ENCODE assay signal across 14 cellular contexts in the genomic region with DNA sequence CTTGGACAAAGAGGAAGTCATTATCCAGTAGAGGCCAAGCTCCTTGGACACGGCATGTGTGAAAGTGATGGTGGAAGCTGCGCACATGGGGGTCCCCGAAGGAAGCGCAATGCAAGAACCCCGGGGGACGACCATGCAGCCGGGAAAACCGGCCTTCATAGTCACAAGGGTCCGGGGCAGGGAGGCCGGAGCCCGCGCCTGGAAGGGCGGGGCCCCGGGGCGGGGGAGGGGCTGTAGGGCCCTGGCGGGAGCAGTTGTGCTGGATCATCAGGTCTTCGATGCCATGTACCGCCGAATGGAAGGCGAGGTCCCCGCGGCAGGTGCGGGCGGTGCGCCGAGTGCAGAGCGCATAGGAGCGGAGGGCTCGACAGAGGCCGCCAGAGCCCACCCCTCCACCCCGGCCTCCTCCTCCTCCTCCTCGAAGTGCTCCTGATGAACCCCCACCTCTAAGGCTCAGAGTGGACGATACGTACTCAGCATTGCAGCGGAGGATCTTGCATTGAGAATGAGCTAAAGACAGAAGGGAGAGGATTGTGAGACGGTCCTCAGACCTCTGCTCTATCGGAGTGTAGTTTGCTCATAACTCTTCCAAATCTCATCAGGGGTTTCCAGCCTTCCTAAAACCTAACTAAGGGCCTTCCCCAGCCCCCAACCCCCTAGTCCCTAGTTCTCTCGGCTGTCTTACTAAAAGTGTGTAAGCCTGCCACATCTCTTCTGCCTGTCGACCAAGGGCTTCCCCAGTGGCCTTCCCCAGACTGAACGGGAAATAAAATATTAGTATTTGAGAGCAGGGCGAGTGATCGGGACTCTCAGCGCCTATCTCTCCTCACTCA. TPM values are rescaled to one million over a fixed set of nuclear protein-coding genes. Genes with fewer than 3 reads are reported as not detected.
DNase-seq lines count a peak whose midpoint lies in the region; ATAC-seq lines count a peak whose summit lies in the region.
"Had no signal": no experiment of that assay in that cellular context is flagged by ENCODE, and none has a peak within 500 bp of the region (broad histone marks: within the 10 kb centered on the region; RNA-seq: fewer than 3 reads in every experiment).

No MANE protein-coding gene starts in this region.

- no peaks in the 10 kb centered on the region for H3K36me3 ChIP-seq in SJCRH30

- no peak overlapping the region for H3K27ac Mint-ChIP-seq in T-helper 2 cell treated with Interferon-gamma antibody and Interleukin-4, amounts not matched to agents 5 μg/mL and 100 μg/mL, for 36 hours
- no peak overlapping the region for H3K27ac Mint-ChIP-seq in central memory CD8-positive, alpha-beta T cell (ENCODE audit: low read depth)
- H3K27ac Mint-ChIP-seq in stimulated activated naive CD8-positive, alpha-beta T cell treated with anti-CD3 and anti-CD28 coated beads, Interleukin-15, Interleukin-2, amounts not matched to agents 100 ng/mL and 50 ng/mL, for 24 hours, result no peak overlapping the region

- H3K9me3 Mint-ChIP-seq in T-helper 2 cell treated with Interferon-gamma antibody and Interleukin-4, amounts not matched to agents 5 μg/mL and 100 μg/mL, for 36 hours, result no peaks in the 10 kb centered on the region
- H3K9me3 Mint-ChIP-seq in central memory CD8-positive, alpha-beta T cell, result no peaks in the 10 kb centered on the region
- H3K9me3 Mint-ChIP-seq in stimulated activated naive CD8-positive, alpha-beta T cell treated with anti-CD3 and anti-CD28 coated beads, Interleukin-15, Interleukin-2, amounts not matched to agents 100 ng/mL and 50 ng/mL, for 24 hours, result no peaks in the 10 kb centered on the region

- peaks cover 75% of the 10 kb centered on the region for H3K27me3 Mint-ChIP-seq in T-helper 2 cell treated with Interferon-gamma antibody and Interleukin-4, amounts not matched to agents 5 μg/mL and 100 μg/mL, for 36 hours (ENCODE audit: low read depth)
- peaks cover 51% of the 10 kb centered on the region for H3K27me3 Mint-ChIP-seq in central memory CD8-positive, alpha-beta T cell
- H3K27me3 Mint-ChIP-seq in stimulated activated naive CD8-positive, alpha-beta T cell treated with anti-CD3 and anti-CD28 coated beads, Interleukin-15, Interleukin-2, amounts not matched to agents 100 ng/mL and 50 ng/mL, for 24 hours, result peaks cover 57% of the 10 kb centered on the region

- H3K4me3 ChIP-seq in SJCRH30, result no peak overlapping the region
- H3K4me3 ChIP-seq: A549 had no signal

- no peaks in the 10 kb centered on the region for H3K36me3 Mint-ChIP-seq in T-helper 2 cell treated with Interferon-gamma antibody and Interleukin-4, amounts not matched to agents 5 μg/mL and 100 μg/mL, for 36 hours (ENCODE audit: low read depth)
- H3K36me3 Mint-ChIP-seq in central memory CD8-positive, alpha-beta T cell (ENCODE audit: insufficient read depth), result no peaks in the 10 kb centered on the region
- H3K36me3 Mint-ChIP-seq in stimulated activated naive CD8-positive, alpha-beta T cell treated with anti-CD3 and anti-CD28 coated beads, Interleukin-15, Interleukin-2, amounts not matched to agents 100 ng/mL and 50 ng/mL, for 24 hours (ENCODE audit: low read depth), result no peaks in the 10 kb centered on the region

- H3K4me3 Mint-ChIP-seq in T-helper 2 cell treated with Interferon-gamma antibody and Interleukin-4, amounts not matched to agents 5 μg/mL and 100 μg/mL, for 36 hours, result peak overlapping the region; percentile 17
- peak overlapping the region; percentile 36 for H3K4me3 Mint-ChIP-seq in central memory CD8-positive, alpha-beta T cell
- peak overlapping the region; percentile 24 for H3K4me3 Mint-ChIP-seq in stimulated activated naive CD8-positive, alpha-beta T cell treated with anti-CD3 and anti-CD28 coated beads, Interleukin-15, Interleukin-2, amounts not matched to agents 100 ng/mL and 50 ng/mL, for 24 hours

- H3K9me3 ChIP-seq in SJCRH30 (replicated peaks), result no peaks in the 10 kb centered on the region; the same call in 1 of the 2 replicates
- H3K9me3 ChIP-seq: A549 had no signal

- H3K4me1 ChIP-seq in SJCRH30, result peaks cover 21% of the 10 kb centered on the region

- no peak overlapping the region for H3K27ac ChIP-seq in SJCRH30

- DNase-seq in T-helper 2 cell treated with Interferon-gamma antibody and Interleukin-4, amounts not matched to agents 5 μg/mL and 100 μg/mL, for 36 hours (ENCODE audit: low spot score), result no peak
- DNase-seq in T-helper 2 cell (no peak), left lobe of liver (ENCODE audit: low spot score) (peak; percentile 78), SJCRH30 (no peak), NCI-H1048 (lab: John Stamatoyannopoulos, UW) (no peak)
- DNase-seq in central memory CD8-positive, alpha-beta T cell (ENCODE audit: low spot score in 2 of 2), result no peak
- DNase-seq in activated CD8-positive, alpha-beta memory T cell treated with anti-CD3 and anti-CD28 coated beads, Interleukin-2, amount 50 U/mL, for 48 hours, result no peak
- DNase-seq: NCI-H2171 treated with DMSO at 0.1 percent for 48 hours had no signal

- peaks cover 5% of the 10 kb centered on the region for H3K4me1 Mint-ChIP-seq in T-helper 2 cell treated with Interferon-gamma antibody and Interleukin-4, amounts not matched to agents 5 μg/mL and 100 μg/mL, for 36 hours (ENCODE audit: low read depth)
- peaks cover 6% of the 10 kb centered on the region for H3K4me1 Mint-ChIP-seq in central memory CD8-positive, alpha-beta T cell
- peaks cover 4% of the 10 kb centered on the region for H3K4me1 Mint-ChIP-seq in stimulated activated naive CD8-positive, alpha-beta T cell treated with anti-CD3 and anti-CD28 coated beads, Interleukin-15, Interleukin-2, amounts not matched to agents 100 ng/mL and 50 ng/mL, for 24 hours (ENCODE audit: low read depth)

- no peaks in the 10 kb centered on the region for H3K27me3 ChIP-seq in SJCRH30

- no peak for ATAC-seq in central memory CD8-positive, alpha-beta T cell (replicated peaks; ENCODE audit: extremely low read depth, poor library complexity, severe bottlenecking)
- peak; percentile 63 for ATAC-seq in left lobe of liver

RNA-seq across cellular contexts. Expression of a gene that starts 2.1 kb away (rescaled TPM):
- 110 TPM for total RNA-seq in left lobe of liver
- total RNA-seq in SJCRH30 (2014; rRNA removed; shearing (Covaris generic)), result 0.10 TPM in 2 replicates
- total RNA-seq: G401, HT-29, SK-MEL-5, ureter had no signal

RNA-seq across cellular contexts. Expression of a gene that starts 23.1 kb away (rescaled TPM):
- total RNA-seq in left lobe of liver, result 66.5 TPM
- 161 and 177 TPM in 2 replicates for total RNA-seq in SJCRH30 (2014; rRNA removed; shearing (Covaris generic))

RNA-seq across cellular contexts. Expression of a gene that starts 55.0 kb away (rescaled TPM):
- 14.2 TPM for total RNA-seq in left lobe of liver
- total RNA-seq in SJCRH30 (2014; rRNA removed; shearing (Covaris generic)), result 16.7 and 18.4 TPM in 2 replicates

RNA-seq across cellular contexts. Expression of a gene that starts 55.1 kb away (rescaled TPM):
- total RNA-seq in left lobe of liver, result 0.65 TPM
- 0.69 and 0.84 TPM in 2 replicates for total RNA-seq in SJCRH30 (2014; rRNA removed; shearing (Covaris generic))

Comparison
In these comparisons a context has a peak if more than half of its experiments do, and no peak if none do; other contexts are left out.
1. RNA of a gene that starts 2.1 kb away (total RNA-seq): 110 TPM in left lobe of liver (single experiment); 0.10 TPM in SJCRH30; every median in the first group is over 100 times any median in the second.
2. Peak in every context shown above with its lines, with median percentiles within 50 percentile points of each other: H3K4me3 Mint-ChIP-seq.